In the genomic region with DNA sequence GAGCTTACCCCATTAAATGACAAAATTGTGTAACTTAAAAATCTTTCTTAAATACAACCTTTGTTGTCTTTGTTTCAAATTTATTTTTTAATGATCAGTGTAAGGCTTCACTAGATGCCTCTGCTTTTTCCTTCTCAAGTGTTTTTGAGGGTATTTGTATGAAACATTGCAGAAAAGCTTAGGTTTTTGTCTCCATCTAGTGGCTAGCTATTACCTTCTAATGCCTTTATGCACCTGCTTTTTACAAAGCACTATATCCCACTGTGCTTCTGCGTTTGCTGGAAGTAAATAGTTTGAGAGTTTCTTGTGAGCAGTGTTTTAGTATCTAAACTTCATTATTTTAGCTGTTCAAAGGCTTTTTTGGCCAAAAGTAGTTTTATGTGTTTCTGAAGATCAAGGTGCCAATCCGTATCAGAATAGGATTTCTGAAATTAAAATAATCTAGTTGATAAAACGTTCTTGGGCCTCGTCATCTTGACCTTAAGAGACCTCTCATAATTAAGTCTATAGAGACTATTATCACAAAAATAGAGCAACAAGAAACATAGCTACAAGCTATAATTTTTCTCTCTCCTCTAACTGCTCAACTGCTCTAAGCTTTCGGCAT, we compare ENCODE assay signal across 8 cellular contexts. TPM values are rescaled to one million over a fixed set of nuclear protein-coding genes. Genes with fewer than 3 reads are reported as not detected.
DNase-seq lines count a peak whose midpoint lies in the region; ATAC-seq and TF ChIP-seq lines count a peak whose summit lies in the region.

No MANE protein-coding gene starts in this region.

- TF ChIP-seq CTCF in OCI-LY1 (IDR thresholded peaks at IDR 0.05; ENCODE audit: low read length) (peak; percentile 78), coronary artery (IDR thresholded peaks at IDR 0.05) (peak; percentile 31)

- no peaks in the 10 kb centered on the region for H3K4me1 Mint-ChIP-seq in stimulated activated memory B cell treated with anti-CD40 and anti-IgM and Interleukin-4, amounts not matched to agents 10 μg/mL and 1 μg/mL and 100 μg/mL, for 72 hours
- H3K4me1 Mint-ChIP-seq in activated naive CD4-positive, alpha-beta T cell treated with anti-CD3 and anti-CD28 coated beads for 36 hours (ENCODE audit: low read depth): no peaks in the 10 kb centered on the region

- H3K4me2 ChIP-seq in OCI-LY1 (ENCODE audit: low read length): no peak overlapping the region

- H3K27ac ChIP-seq in OCI-LY1 (ENCODE audit: low read depth, low read length, poor library complexity, severe bottlenecking) (no peak overlapping the region), coronary artery (no peak overlapping the region)

- ATAC-seq in stimulated activated memory B cell treated with anti-CD40 and anti-IgM and Interleukin-4, amounts not matched to agents 10 μg/mL and 1 μg/mL and 100 μg/mL, for 72 hours: no peak

- H3K9me2 ChIP-seq in OCI-LY1 (ENCODE audit: low read depth, low read length): no peaks in the 10 kb centered on the region

- H3K9me3 ChIP-seq in OCI-LY1 (ENCODE audit: low read length): no peaks in the 10 kb centered on the region

- CTCF ChIA-PET in activated naive CD4-positive, alpha-beta T cell treated with anti-CD3 and anti-CD28 coated beads for 36 hours (lab: Charles Lee): interaction anchor here (0.6 to 3.4 kb wide), 32 partner anchors 8 to 399 kb away, joined by 3 to 20 read pairs (median 3); partner anchors contain the start of gene ERCC3

- H3K36me3 ChIP-seq in OCI-LY1 (ENCODE audit: insufficient read depth, low read length): peaks cover 39% of the 10 kb centered on the region

- H2AFZ ChIP-seq in OCI-LY1 (ENCODE audit: low read length): no peak overlapping the region

- H3K9ac ChIP-seq in OCI-LY1 (ENCODE audit: low read length): no peak overlapping the region

- no peaks in the 10 kb centered on the region for H3F3A ChIP-seq in OCI-LY1 (ENCODE audit: insufficient read depth, low read length)

- H3K4me3 Mint-ChIP-seq in stimulated activated memory B cell treated with anti-CD40 and anti-IgM and Interleukin-4, amounts not matched to agents 10 μg/mL and 1 μg/mL and 100 μg/mL, for 72 hours: no peak overlapping the region
- H3K4me3 Mint-ChIP-seq in activated naive CD4-positive, alpha-beta T cell treated with anti-CD3 and anti-CD28 coated beads for 36 hours: no peak overlapping the region

- intact Hi-C loops in activated naive CD4-positive, alpha-beta T cell treated with anti-CD3 and anti-CD28 coated beads for 36 hours (cut with micrococcal nuclease): loop anchor here (1.0 to 5.0 kb wide), 5 partner anchors 124 to 411 kb away; no protein-coding TSS in a partner anchor

- no peaks in the 10 kb centered on the region for H3K4me1 ChIP-seq in OCI-LY1 (ENCODE audit: insufficient read depth, low read length, severe bottlenecking)

- H3K27me3 ChIP-seq in OCI-LY1 (ENCODE audit: insufficient read depth, low read length): no peaks in the 10 kb centered on the region

- H3K36me3 Mint-ChIP-seq in stimulated activated memory B cell treated with anti-CD40 and anti-IgM and Interleukin-4, amounts not matched to agents 10 μg/mL and 1 μg/mL and 100 μg/mL, for 72 hours: peaks cover 35% of the 10 kb centered on the region
- peaks cover 23% of the 10 kb centered on the region for H3K36me3 Mint-ChIP-seq in activated naive CD4-positive, alpha-beta T cell treated with anti-CD3 and anti-CD28 coated beads for 36 hours (ENCODE audit: low read depth)

- no peaks in the 10 kb centered on the region for H4K20me1 ChIP-seq in OCI-LY1 (ENCODE audit: insufficient read depth, low read length)

- H3K4me3 ChIP-seq in OCI-LY1 (ENCODE audit: low read depth, low read length, poor library complexity, severe bottlenecking) (no peak overlapping the region), coronary artery (no peak overlapping the region)

- no peaks in the 10 kb centered on the region for H3K27me3 Mint-ChIP-seq in stimulated activated memory B cell treated with anti-CD40 and anti-IgM and Interleukin-4, amounts not matched to agents 10 μg/mL and 1 μg/mL and 100 μg/mL, for 72 hours
- no peaks in the 10 kb centered on the region for H3K27me3 Mint-ChIP-seq in activated naive CD4-positive, alpha-beta T cell treated with anti-CD3 and anti-CD28 coated beads for 36 hours (ENCODE audit: low read depth)

- DNase-seq in ELR (ENCODE audit: low read depth) (peak; percentile 74), HuH-7 (ENCODE audit: low spot score) (peak; percentile 51), coronary artery (ENCODE audit: low spot score) (no peak), lung microvascular endothelial cell (ENCODE audit: low read depth in 2 of 2) (peak; percentile 70 to 76)
- no peak for DNase-seq in stimulated activated CD4-positive, alpha-beta T cell treated with anti-CD3 and anti-CD28 coated beads, Interleukin-12 subunit alpha, Interleukin-12 subunit beta, amount 100 ng/mL, for 4 hours
- no peak for DNase-seq in activated naive CD4-positive, alpha-beta T cell treated with anti-CD3 and anti-CD28 coated beads for 36 hours

- no peaks in the 10 kb centered on the region for H3K79me2 ChIP-seq in OCI-LY1 (ENCODE audit: insufficient read depth, low read length)

- peaks cover 7% of the 10 kb centered on the region for H3K9me3 Mint-ChIP-seq in stimulated activated memory B cell treated with anti-CD40 and anti-IgM and Interleukin-4, amounts not matched to agents 10 μg/mL and 1 μg/mL and 100 μg/mL, for 72 hours
- peaks cover 7% of the 10 kb centered on the region for H3K9me3 Mint-ChIP-seq in activated naive CD4-positive, alpha-beta T cell treated with anti-CD3 and anti-CD28 coated beads for 36 hours

- no peak overlapping the region for H3K27ac Mint-ChIP-seq in stimulated activated memory B cell treated with anti-CD40 and anti-IgM and Interleukin-4, amounts not matched to agents 10 μg/mL and 1 μg/mL and 100 μg/mL, for 72 hours
- H3K27ac Mint-ChIP-seq in activated naive CD4-positive, alpha-beta T cell treated with anti-CD3 and anti-CD28 coated beads for 36 hours: no peak overlapping the region

RNA-seq across cellular contexts. Expression of gene IWS1, which starts 47.0 kb away (rescaled TPM):
- 20.9 and 32.1 TPM in 2 replicates for total RNA-seq in lung microvascular endothelial cell
- 10 to 100 TPM; 52.1 to 52.5 TPM for total RNA-seq in activated naive CD4-positive, alpha-beta T cell treated with anti-CD3 and anti-CD28 coated beads for 36 hours

RNA-seq across cellular contexts. Expression of gene MYO7B, which starts 56.2 kb away (rescaled TPM):
- under 0.01 TPM in 2 replicates for total RNA-seq in lung microvascular endothelial cell
- under 1 TPM; 0.37 to 0.41 TPM for total RNA-seq in activated naive CD4-positive, alpha-beta T cell treated with anti-CD3 and anti-CD28 coated beads for 36 hours

Comparison
In these comparisons a context has a peak if more than half of its experiments do, and no peak if none do; other contexts are left out.
1. DNase-seq: peak in ELR (single experiment), HuH-7 (single experiment) and lung microvascular endothelial cell (2 of 2); none in coronary artery (single experiment), stimulated activated CD4-positive, alpha-beta T cell treated with anti-CD3 and anti-CD28 coated beads, Interleukin-12 subunit alpha, Interleukin-12 subunit beta, amount 100 ng/mL, for 4 hours (single experiment) and activated naive CD4-positive, alpha-beta T cell treated with anti-CD3 and anti-CD28 coated beads for 36 hours (single experiment).